In the genomic region with DNA sequence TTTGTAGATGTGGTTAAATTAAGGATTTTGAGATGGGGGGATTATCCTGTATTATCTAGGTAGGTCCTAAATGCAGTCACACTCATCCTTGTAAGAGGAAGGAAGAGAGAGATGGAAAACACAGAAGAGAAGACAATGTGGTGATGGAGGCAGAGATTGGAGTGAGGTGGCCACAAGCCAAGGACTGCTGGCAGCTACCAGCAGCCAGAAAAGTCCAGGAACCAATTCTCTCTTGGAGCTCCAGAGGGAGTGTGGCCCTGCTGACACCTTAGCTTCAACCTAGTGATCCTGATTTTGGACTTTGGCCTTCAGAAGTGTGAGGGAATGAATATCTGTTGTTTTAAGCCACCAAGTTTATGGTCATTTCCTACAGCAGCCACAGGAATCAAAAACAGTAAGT, we compare ENCODE assay signal across 26 cellular contexts.
"Had no signal": no experiment of that assay in that cellular context is flagged by ENCODE, and none has a peak within 500 bp of the region (broad histone marks: within the 10 kb centered on the region; RNA-seq: fewer than 3 reads in every experiment).

No MANE protein-coding gene starts in this region.

- H3K36me3 ChIP-seq: brain microvascular endothelial cell, gastrocnemius medialis had no signal

- ATAC-seq: activated CD4-positive, alpha-beta T cell treated with anti-CD3 and anti-CD28 coated beads for 36 hours; activated CD8-positive, alpha-beta memory T cell treated with anti-CD3 and anti-CD28 coated beads, Interleukin-2, amount 10 ng/mL, durations not matched to agents 7 days and 5 days; activated CD8-positive, alpha-beta T cell treated with anti-CD3 and anti-CD28 coated beads, Interleukin-2, amount 10 ng/mL, durations not matched to agents 7 days and 5 days; esophagus mucosa; foreskin keratinocyte; gastrocnemius medialis had no signal

- H3K27ac ChIP-seq: brain microvascular endothelial cell, coronary artery, foreskin keratinocyte had no signal

- H3K4me3 ChIP-seq: coronary artery, dorsolateral prefrontal cortex, gastrocnemius medialis had no signal

- H3K4me1 ChIP-seq: foreskin keratinocyte had no signal

- H3K27me3 ChIP-seq: dorsolateral prefrontal cortex, gastrocnemius medialis had no signal

- FAIRE-seq: astrocyte, bronchial epithelial cell had no signal

- DNase-seq: activated CD4-positive, alpha-beta memory T cell treated with anti-CD3 and anti-CD28 coated beads for 36 hours; activated CD4-positive, alpha-beta T cell treated with anti-CD3 and anti-CD28 coated beads for 36 hours; activated CD4-positive, alpha-beta T cell treated with anti-CD3 and anti-CD28 coated beads, Interleukin-2, amount 10 ng/mL, durations not matched to agents 24 days and 14 days; activated CD4-positive, CD25-positive, alpha-beta regulatory T cell; activated CD4-positive, CD25-positive, alpha-beta regulatory T cell treated with anti-CD3 and anti-CD28 coated beads, Interleukin-2, amount 50 U/mL, for 72 hours; activated CD8-positive, alpha-beta memory T cell treated with anti-CD3 and anti-CD28 coated beads, Interleukin-2, amount 10 ng/mL, durations not matched to agents 7 days and 5 days; activated CD8-positive, alpha-beta memory T cell treated with anti-CD3 and anti-CD28 coated beads, Interleukin-2, amount 50 U/mL, for 4 hours; activated CD8-positive, alpha-beta T cell treated with anti-CD3 and anti-CD28 coated beads, Interleukin-2, amount 10 ng/mL, durations not matched to agents 7 days and 5 days; activated effector memory CD4-positive, alpha-beta T cell treated with anti-CD3 and anti-CD28 coated beads, Interleukin-2, amount 50 U/mL, for 16 hours; activated naive CD4-positive, alpha-beta T cell treated with anti-CD3 and anti-CD28 coated beads, Interleukin-2, amount 10 ng/mL, durations not matched to agents 7 days and 5 days; activated T-cell treated with anti-CD3 and anti-CD28 coated beads, Interleukin-2, amount 50 U/mL, for 1 hour; activated T-cell treated with anti-CD3 and anti-CD28 coated beads, Interleukin-2, amount 50 U/mL, for 48 hours; amniotic stem cell; anterior cingulate cortex; brain microvascular endothelial cell; dorsolateral prefrontal cortex; effector memory CD4-positive, alpha-beta T cell; endodermal cell; foreskin keratinocyte; gastrocnemius medialis; glutamatergic neuron; T-helper 2 cell had no signal
